Comparison of ENCODE assay signal across 24 cellular contexts in genomic region chr11:117669062-117669461, GRCh38.
A peak's percentile ranks its signal among the peaks of the same experiment; 100 is the strongest.
DNase-seq lines count a peak whose midpoint lies in the region; ATAC-seq and TF ChIP-seq lines count a peak whose summit lies in the region.
"Had no signal": no experiment of that assay in that cellular context is flagged by ENCODE, and none has a peak within 500 bp of the region (broad histone marks: within the 10 kb centered on the region; RNA-seq: fewer than 3 reads in every experiment).

No MANE protein-coding gene starts in this region.

- peaks cover 7% of the 10 kb centered on the region for H3K27me3 Mint-ChIP-seq in activated T-cell treated with anti-CD3 and anti-CD28 coated beads, Interleukin-2, amount 50 U/mL, for 4 hours (ENCODE audit: low read depth)

- H3K4me1 ChIP-seq in heart right ventricle, result peaks cover 0 to 21% (median 0%) of the 10 kb centered on the region in 9 donors
- H3K4me1 ChIP-seq: parathyroid adenoma, right lobe of liver had no signal

- no peak overlapping the region for H3K4me3 ChIP-seq in heart right ventricle
- H3K4me3 ChIP-seq: cardiac muscle cell, gastroesophageal sphincter, right lobe of liver, thyroid gland had no signal

- no peak overlapping the region for H3K4me3 Mint-ChIP-seq in activated T-cell treated with anti-CD3 and anti-CD28 coated beads, Interleukin-2, amount 50 U/mL, for 4 hours
- H3K4me3 Mint-ChIP-seq: activated CD4-positive, alpha-beta T cell treated with anti-CD3 and anti-CD28 coated beads, Interleukin-2, amount 10 ng/mL, durations not matched to agents 7 days and 5 days; activated naive CD4-positive, alpha-beta T cell treated with anti-CD3 and anti-CD28 coated beads, Interleukin-2, amount 10 ng/mL, durations not matched to agents 7 days and 5 days; CD4-positive, alpha-beta T cell; natural killer cell treated with Interleukin-12 subunit alpha and Interleukin-12 subunit beta and Interleukin-15 and Interleukin-18, amount 100 ng/mL, for 72 hours had no signal

- intact Hi-C loops in heart right ventricle (cut with DNase I), result no loop called here

- no peak overlapping the region for H3K27ac ChIP-seq in heart right ventricle
- H3K27ac ChIP-seq: 22Rv1, cardiac muscle cell, gastroesophageal sphincter, parathyroid adenoma, right lobe of liver, thyroid gland, WERI-Rb-1 had no signal

- 90 to 91% methylated on average over 4 of the region's 4 CpGs for WGBS in heart right ventricle, 2 donors

- no peak for ATAC-seq in activated T-cell treated with anti-CD3 and anti-CD28 coated beads, Interleukin-2, amount 50 U/mL, for 4 hours
- ATAC-seq in heart right ventricle (no peak), GM21526 (IDR thresholded peaks at IDR 0.05; ENCODE audit: low FRiP score, unreplicated experiment) (no peak)
- ATAC-seq: gastroesophageal sphincter, right lobe of liver had no signal

- H3K36me3 Mint-ChIP-seq in activated T-cell treated with anti-CD3 and anti-CD28 coated beads, Interleukin-2, amount 50 U/mL, for 4 hours (ENCODE audit: insufficient read depth), result no peaks in the 10 kb centered on the region
- H3K36me3 Mint-ChIP-seq: activated naive CD4-positive, alpha-beta T cell treated with anti-CD3 and anti-CD28 coated beads, Interleukin-2, amount 10 ng/mL, durations not matched to agents 7 days and 5 days; natural killer cell treated with Interleukin-12 subunit alpha and Interleukin-12 subunit beta and Interleukin-15 and Interleukin-18, amount 100 ng/mL, for 72 hours had no signal

- no peaks in the 10 kb centered on the region for H3K4me1 Mint-ChIP-seq in activated T-cell treated with anti-CD3 and anti-CD28 coated beads, Interleukin-2, amount 50 U/mL, for 4 hours (ENCODE audit: low read depth)
- H3K4me1 Mint-ChIP-seq: activated CD4-positive, alpha-beta T cell treated with anti-CD3 and anti-CD28 coated beads, Interleukin-2, amount 10 ng/mL, durations not matched to agents 7 days and 5 days; activated naive CD4-positive, alpha-beta T cell treated with anti-CD3 and anti-CD28 coated beads, Interleukin-2, amount 10 ng/mL, durations not matched to agents 7 days and 5 days had no signal

- H3K27me3 ChIP-seq in heart right ventricle, result no peaks in the 10 kb centered on the region
- H3K27me3 ChIP-seq: right lobe of liver, thyroid gland had no signal

- H3K9me3 ChIP-seq in heart right ventricle, result no peaks in the 10 kb centered on the region
- H3K9me3 ChIP-seq: gastroesophageal sphincter, right lobe of liver, thyroid gland had no signal

- TF ChIP-seq CTCF in heart right ventricle (IDR thresholded peaks at IDR 0.05), result no peak

- DNase-seq in DMS 273 (lab: John Stamatoyannopoulos, UW; ENCODE audit: unreplicated experiment) (peak; percentile 51), DMS 273 treated with DMSO at 0.1 percent for 48 hours (lab: John Stamatoyannopoulos, UW) (no peak), NCI-H1105 treated with DMSO at 0.1 percent for 48 hours (lab: John Stamatoyannopoulos, UW) (peak; percentile 91), NCI-H526 treated with DMSO at 0.1 percent for 48 hours (lab: John Stamatoyannopoulos, UW) (peak; percentile 99), midbrain (lab: John Stamatoyannopoulos, UW) (peak; percentile 30), heart right ventricle (no peak)
- no peak for DNase-seq in activated T-cell treated with anti-CD3 and anti-CD28 coated beads, Interleukin-2, amount 50 U/mL, for 4 hours
- DNase-seq: activated CD4-positive, alpha-beta T cell treated with anti-CD3 and anti-CD28 coated beads, Interleukin-2, amount 10 ng/mL, durations not matched to agents 7 days and 5 days; activated naive CD4-positive, alpha-beta T cell treated with anti-CD3 and anti-CD28 coated beads, Interleukin-2, amount 10 ng/mL, durations not matched to agents 7 days and 5 days; CD4-positive, alpha-beta T cell; GF-D8; NCI-H524 treated with DMSO at 0.1 percent for 48 hours; right lobe of liver; stimulated activated CD4-positive, alpha-beta T cell treated with anti-CD3 and anti-CD28 coated beads, Interleukin-12 subunit alpha, Interleukin-12 subunit beta, amount 100 ng/mL, for 4 hours; stimulated activated CD4-positive, alpha-beta T cell treated with anti-CD3 and anti-CD28 coated beads, Interleukin-4, amount 100 ng/mL, for 4 hours; stimulated activated naive CD4-positive, alpha-beta T cell; thyroid gland; WERI-Rb-1 had no signal

- no peaks in the 10 kb centered on the region for H3K36me3 ChIP-seq in heart right ventricle
- H3K36me3 ChIP-seq: cardiac muscle cell, gastroesophageal sphincter, right lobe of liver, thyroid gland, WERI-Rb-1 had no signal

- H3K9me3 Mint-ChIP-seq in activated T-cell treated with anti-CD3 and anti-CD28 coated beads, Interleukin-2, amount 50 U/mL, for 4 hours, result no peaks in the 10 kb centered on the region
- H3K9me3 Mint-ChIP-seq: activated CD4-positive, alpha-beta T cell treated with anti-CD3 and anti-CD28 coated beads, Interleukin-2, amount 10 ng/mL, durations not matched to agents 7 days and 5 days; activated naive CD4-positive, alpha-beta T cell treated with anti-CD3 and anti-CD28 coated beads, Interleukin-2, amount 10 ng/mL, durations not matched to agents 7 days and 5 days; CD4-positive, alpha-beta T cell; natural killer cell treated with Interleukin-12 subunit alpha and Interleukin-12 subunit beta and Interleukin-15 and Interleukin-18, amount 100 ng/mL, for 72 hours had no signal

Comparison
In these comparisons a context has a peak if more than half of its experiments do, and no peak if none do; other contexts are left out.
1. DNase-seq: peak in DMS 273 (single experiment), NCI-H1105 treated with DMSO at 0.1 percent for 48 hours (single experiment), NCI-H526 treated with DMSO at 0.1 percent for 48 hours (single experiment) and midbrain (single experiment); none in DMS 273 treated with DMSO at 0.1 percent for 48 hours (single experiment), activated T-cell treated with anti-CD3 and anti-CD28 coated beads, Interleukin-2, amount 50 U/mL, for 4 hours (single experiment) and heart right ventricle (0 of 2).